ENCODE assay signal across 22 cellular contexts in the genomic region with DNA sequence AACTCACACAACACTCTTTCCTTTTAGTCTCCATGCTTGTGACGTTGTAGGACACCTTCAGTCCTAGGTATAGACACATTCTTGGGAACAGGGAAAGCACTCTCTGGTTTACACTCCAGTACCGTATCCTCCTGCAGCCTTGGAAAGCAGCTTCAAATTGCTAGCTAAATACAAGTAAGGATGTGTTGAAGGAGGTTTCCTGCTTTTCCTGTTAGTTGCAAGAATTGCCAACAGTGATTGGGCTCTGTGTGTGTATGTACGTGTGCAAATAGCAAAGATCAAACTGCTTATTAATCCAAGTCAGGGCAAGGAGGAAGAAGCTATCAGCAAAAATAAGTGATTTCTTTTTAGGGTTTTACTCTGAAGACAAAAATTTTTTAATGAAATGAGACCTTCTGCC. TPM values are rescaled to one million over a fixed set of nuclear protein-coding genes. Genes with fewer than 3 reads are reported as not detected.
"Had no signal": no experiment of that assay in that cellular context is flagged by ENCODE, and none has a peak within 500 bp of the region (broad histone marks: within the 10 kb centered on the region; RNA-seq: fewer than 3 reads in every experiment).

No MANE protein-coding gene starts in this region.

- H3K27ac ChIP-seq: RWPE1 had no signal

- DNase-seq: IMR-90, Karpas-422, KG1, MM.1S, NCI-H1092 treated with DMSO at 0.1 percent for 48 hours, NCI-H1436, NCI-H1694, NCI-H187 treated with DMSO at 0.1 percent for 48 hours, NCI-H2029 treated with DMSO at 0.1 percent for 48 hours, NCI-H2171 treated with DMSO at 0.1 percent for 48 hours, NCI-H345, NCI-H446 treated with DMSO at 0.1 percent for 48 hours, NCI-H510A treated with DMSO at 0.1 percent for 48 hours, NCI-H526, NCI-H82, PC-3, SHP77, SK-N-SH, SW 1271 had no signal

- H3K9me3 ChIP-seq: SK-N-SH had no signal

- H3K9me2 ChIP-seq: SK-N-SH had no signal

- H3K4me2 ChIP-seq: SK-N-SH had no signal

- ATAC-seq: HepG2, Panc1, PC-3 had no signal

RNA-seq across cellular contexts. Expression of a gene that starts 37.0 kb away (rescaled TPM):
- total RNA-seq: PC-3 had no signal
- polyA plus RNA-seq: HepG2 had no signal
